25 cellular contexts compared by ENCODE assay signal in genomic region chr20:32908334-32909292, GRCh38. TPM values are rescaled to one million over a fixed set of nuclear protein-coding genes. Genes with fewer than 3 reads are reported as not detected.
DNase-seq lines count a peak whose midpoint lies in the region; ATAC-seq, FAIRE-seq and TF ChIP-seq lines count a peak whose summit lies in the region.
"Had no signal": no experiment of that assay in that cellular context is flagged by ENCODE, and none has a peak within 500 bp of the region (broad histone marks: within the 10 kb centered on the region; RNA-seq: fewer than 3 reads in every experiment).

No MANE protein-coding gene starts in this region.

- TF ChIP-seq CTCF in DND-41 (IDR thresholded peaks at IDR 0.05; ENCODE audit: borderline replicate concordance, extremely low read depth, low read length, poor library complexity, severe bottlenecking) (peak; percentile 27), H1 (IDR thresholded peaks at IDR 0.05; ENCODE audit: control extremely low read depth in 1 of 3, insufficient read depth in 1 of 3, low read depth in 1 of 3, low read length in 3 of 3) (no peak), left lung (IDR thresholded peaks at IDR 0.05) (no peak)

- no peaks in the 10 kb centered on the region for H3K4me1 ChIP-seq in DND-41 (ENCODE audit: insufficient read depth, low read length)
- H3K4me1 ChIP-seq in H1 (replicated peaks in 1 of 4; ENCODE audit: control insufficient read depth in 3 of 4, insufficient read depth in 4 of 4, low read length in 3 of 4): no peaks in the 10 kb centered on the region
- no peaks in the 10 kb centered on the region for H3K4me1 ChIP-seq in left lung
- H3K4me1 ChIP-seq: upper lobe of left lung had no signal

- no peak overlapping the region for H3K56ac ChIP-seq in H1 (replicated peaks; ENCODE audit: insufficient read length, low read depth, low read length)

- FAIRE-seq in H1 (lab: Jason Lieb, UNC): no peak
- FAIRE-seq: D721Med had no signal

- H4K20me1 ChIP-seq in DND-41 (ENCODE audit: insufficient read depth, low read length): no peaks in the 10 kb centered on the region
- no peaks in the 10 kb centered on the region for H4K20me1 ChIP-seq in H1 (replicated peaks in 1 of 2; ENCODE audit: control insufficient read depth in 1 of 2, insufficient read depth in 2 of 2, low read length in 2 of 2)

- no peak for TF ChIP-seq POLR2A in H1 (IDR thresholded peaks at IDR 0.05; ENCODE audit: control extremely low read depth in 1 of 2, low read depth in 2 of 2, low read length in 2 of 2)

- H2AFZ ChIP-seq in DND-41 (ENCODE audit: low read depth, low read length): no peak overlapping the region
- no peak overlapping the region for H2AFZ ChIP-seq in H1 (ENCODE audit: low read length)

- H3K23ac ChIP-seq in H1 (ENCODE audit: insufficient read length): no peak overlapping the region

- no peaks in the 10 kb centered on the region for H3K23me2 ChIP-seq in H1 (ENCODE audit: low read depth, low read length)

- intact Hi-C loops in left lung (cut with DNase I): loop anchor here in 1 of 2 donors (10.0 kb wide), 1 partner anchor 386 kb away; no protein-coding TSS in a partner anchor

- TF ChIP-seq EP300 in H1 (IDR thresholded peaks at IDR 0.05; ENCODE audit: borderline replicate concordance in 1 of 2, low read depth in 2 of 2, low read length in 2 of 2): no peak

- H3K9me3 ChIP-seq in DND-41 (ENCODE audit: insufficient read depth, low read length, severe bottlenecking) (no peaks in the 10 kb centered on the region), H1 (ENCODE audit: insufficient read depth in 2 of 2, low read depth in 1 of 2, low read length in 1 of 2) (no peaks in the 10 kb centered on the region), left lung (no peaks in the 10 kb centered on the region)
- H3K9me3 ChIP-seq: left ventricle myocardium inferior, upper lobe of left lung had no signal

- H3K4me3 ChIP-seq in DND-41 (ENCODE audit: low read depth in 1 of 2, low read length in 2 of 2) (no peak overlapping the region), H1 (ENCODE audit: extremely low read depth in 1 of 4, insufficient read depth in 2 of 4, low read depth in 3 of 4, low read length in 4 of 4) (no peak overlapping the region), left lung (no peak overlapping the region)
- H3K4me3 ChIP-seq: left ventricle myocardium inferior, upper lobe of left lung had no signal

- H3K4ac ChIP-seq in H1 (replicated peaks; ENCODE audit: insufficient read length, low read depth, low read length): peak overlapping the region; percentile 78

- H3K14ac ChIP-seq in H1 (ENCODE audit: insufficient read length): no peak overlapping the region

- H2BK120ac ChIP-seq in H1 (replicated peaks; ENCODE audit: low read depth, low read length): no peak overlapping the region

- H3K4me2 ChIP-seq in DND-41 (ENCODE audit: insufficient read depth, low read length): no peak overlapping the region
- H3K4me2 ChIP-seq in H1 (ENCODE audit: insufficient read depth in 1 of 2, low read depth in 2 of 2, low read length in 2 of 2): no peak overlapping the region

- H3K36me3 ChIP-seq in DND-41 (ENCODE audit: insufficient read depth, low read length): no peaks in the 10 kb centered on the region
- H3K36me3 ChIP-seq in H1 (ENCODE audit: control insufficient read depth in 2 of 4, insufficient read depth in 4 of 4, low read length in 3 of 4): no peaks in the 10 kb centered on the region
- H3K36me3 ChIP-seq in left lung: no peaks in the 10 kb centered on the region
- H3K36me3 ChIP-seq: left ventricle myocardium inferior, upper lobe of left lung had no signal

- no peak overlapping the region for H2BK20ac ChIP-seq in H1 (ENCODE audit: low read length)

- CTCF ChIA-PET in H1 (lab: Charles Lee; ENCODE audit: partially characterized antibody): interaction anchor here (1.9 to 3.3 kb wide), 3 partner anchors 37 to 188 kb away, joined by 6 to 16 read pairs (median 10); partner anchors contain the start of gene SUN5

- H3K18ac ChIP-seq in H1 (ENCODE audit: extremely low read depth, low read length): no peak overlapping the region; the same call in 1 of the 2 replicates

- WGBS in H1 (ENCODE audit: extremely low coverage in 1 of 2, insufficient coverage in 1 of 2, insufficient read length in 1 of 2, insufficient replicate concordance in 2 of 2, low coverage in 1 of 2, low lambda C conversion rate in 2 of 2, missing lambda C conversion rate in 1 of 2), 2 experiments: 85% methylated on average over 19 of the region's 19 CpGs; no CpG with 5 or more reads in 1 of the 2 experiments

- H3K27ac ChIP-seq in DND-41 (ENCODE audit: low read length): no peak overlapping the region
- no peak overlapping the region for H3K27ac ChIP-seq in H1 (ENCODE audit: low read depth, low read length)
- no peak overlapping the region for H3K27ac ChIP-seq in left lung
- H3K27ac ChIP-seq: C4-2B, left ventricle myocardium inferior, upper lobe of left lung had no signal

- no peak overlapping the region for H4K91ac ChIP-seq in H1 (replicated peaks; ENCODE audit: insufficient read length, low read length)

- H3K27me3 ChIP-seq in DND-41 (ENCODE audit: insufficient read depth, low read length, poor library complexity) (no peaks in the 10 kb centered on the region), H1 (replicated peaks in 1 of 4; ENCODE audit: control insufficient read depth in 3 of 4, extremely low read depth in 1 of 4, insufficient read depth in 3 of 4, low read length in 3 of 4) (no peaks in the 10 kb centered on the region), left lung (no peaks in the 10 kb centered on the region)
- H3K27me3 ChIP-seq: upper lobe of left lung had no signal

- no peak overlapping the region for H4K8ac ChIP-seq in H1 (ENCODE audit: extremely low read depth, insufficient read depth, low read length)

- ATAC-seq in DND-41 (ENCODE audit: insufficient read depth, low read depth): 0 out of 3 replicates have a peak, but pooled peaks have one; percentile 29
- ATAC-seq in left lung: no peak

- H2BK12ac ChIP-seq in H1 (ENCODE audit: low read depth, low read length): no peak overlapping the region

- no peaks in the 10 kb centered on the region for H3K79me1 ChIP-seq in H1 (ENCODE audit: low read depth, low read length)

- no peak overlapping the region for H4K5ac ChIP-seq in H1 (ENCODE audit: insufficient read length, low read depth, low read length)

- no peak overlapping the region for H2BK15ac ChIP-seq in H1 (ENCODE audit: low read length)

- H3K9ac ChIP-seq in DND-41 (ENCODE audit: low read depth, low read length): no peak overlapping the region
- no peak overlapping the region for H3K9ac ChIP-seq in H1 (replicated peaks in 1 of 4; ENCODE audit: extremely low read depth in 1 of 4, low read depth in 3 of 4, low read length in 3 of 4)

- no peak for TF ChIP-seq RAD21 in H1 (IDR thresholded peaks at IDR 0.05 in 1 of 2, conservative IDR thresholded peaks at IDR 0.05 in 1 of 2; ENCODE audit: low read depth in 2 of 2, low read length in 2 of 2)

- no peak overlapping the region for H2BK5ac ChIP-seq in H1 (ENCODE audit: low read depth, low read length)

- H3K79me2 ChIP-seq in DND-41 (ENCODE audit: insufficient read depth, low read length) (no peaks in the 10 kb centered on the region), H1 (ENCODE audit: control insufficient read depth in 1 of 2, insufficient read depth in 2 of 2, low read length in 2 of 2) (no peaks in the 10 kb centered on the region)

- peak; percentile 68 for DNase-seq in activated CD8-positive, alpha-beta memory T cell treated with anti-CD3 and anti-CD28 coated beads, Interleukin-2, amount 50 U/mL, for 4 hours
- DNase-seq in activated CD8-positive, alpha-beta memory T cell treated with anti-CD3 and anti-CD28 coated beads for 24 hours: no peak
- DNase-seq in DND-41 (no peak), H1 (ENCODE audit: low read depth in 1 of 2, low spot score in 2 of 2) (no peak), left lung (no peak), NK-92 (lab: John Stamatoyannopoulos, UW; ENCODE audit: unreplicated experiment) (no peak)
- DNase-seq in stimulated activated CD8-positive, alpha-beta memory T cell treated with anti-CD3 and anti-CD28 coated beads, Interleukin-15, amount 100 ng/mL, for 4 hours (ENCODE audit: low read depth in 2 of 2): peak; percentile 24 to 40
- DNase-seq in activated CD4-positive, CD25-positive, alpha-beta regulatory T cell treated with anti-CD3 and anti-CD28 coated beads, Interleukin-2, amount 50 U/mL, for 72 hours: no peak
- DNase-seq: activated CD4-positive, alpha-beta T cell treated with anti-CD3 and anti-CD28 coated beads, Interleukin-2, amount 10 ng/mL, durations not matched to agents 24 days and 14 days; activated naive CD8-positive, alpha-beta T cell treated with anti-CD3 and anti-CD28 coated beads, Interleukin-2, amount 10 ng/mL, durations not matched to agents 7 days and 5 days; EL; erythroblast; foreskin fibroblast; GOT3; IMR-90; NCI-H1436 treated with DMSO at 0.1 percent for 48 hours; NCI-H524 treated with DMSO at 0.1 percent for 48 hours; nephron progenitor cell had no signal

- POLR2A ChIA-PET in H1 (lab: Charles Lee; ENCODE audit: partially characterized antibody): no interaction called here

- no peak overlapping the region for H2AK5ac ChIP-seq in H1 (ENCODE audit: low read depth, low read length)

TF ChIP-seq in H1, 55 proteins besides CTCF, POLR2A, EP300 and RAD21 (continues in another document):
- TF ChIP-seq CTBP2 (IDR thresholded peaks at IDR 0.05; ENCODE audit: borderline replicate concordance, insufficient read depth, insufficient read length, low read length): no peak
- TF ChIP-seq YY1 (IDR thresholded peaks at IDR 0.05; ENCODE audit: low read depth, low read length): no peak
- TF ChIP-seq CHD1 (IDR thresholded peaks at IDR 0.05; ENCODE audit: low read depth, low read length): no peak
- TF ChIP-seq RFX5 (IDR thresholded peaks at IDR 0.05; ENCODE audit: borderline replicate concordance, low read depth, low read length): no peak
- no peak for TF ChIP-seq ASH2L (IDR thresholded peaks at IDR 0.05; ENCODE audit: low read length)
- no peak for TF ChIP-seq EZH2 (IDR thresholded peaks at IDR 0.05; ENCODE audit: low read depth, low read length, severe bottlenecking)
- TF ChIP-seq RNF2 (IDR thresholded peaks at IDR 0.05; ENCODE audit: borderline replicate concordance, low read depth, low read length, missing control alignments, poor library complexity, severe bottlenecking): no peak
- TF ChIP-seq BRCA1 (IDR thresholded peaks at IDR 0.05; ENCODE audit: low read depth, low read length): no peak
- TF ChIP-seq TCF12 (IDR thresholded peaks at IDR 0.05; ENCODE audit: low read depth, low read length): no peak

RNA-seq across cellular contexts. Expression of gene EFCAB8, which starts 49.9 kb away (rescaled TPM):
- 0.20 TPM in 1 of 2 replicates, not detected in the other for total RNA-seq in H1 (2021; fragmentation: NEBNext Ultra II Directional; extraction: Animal tissue kit (Norgen Biotek cat#: 25700))
- polyA plus RNA-seq in H1 (2011; rRNA removed): 0.02 and 0.06 TPM in 2 replicates
- 0.10 TPM for polyA plus RNA-seq in H1 (2011; cell fraction: cytosol; rRNA removed)
- 0.30 TPM for polyA plus RNA-seq in H1 (2011; cell fraction: nucleus; rRNA removed)
- polyA plus RNA-seq in H1 (2012, experiment 1 of 2): 0.04 to 0.05 TPM in 2 of 4 replicates, not detected in the others
- polyA plus RNA-seq in H1 (2012, experiment 2 of 2): not detected
- 0.12 TPM for polyA plus RNA-seq in H1 (2013, experiment 1 of 2)
- 0.13 TPM for polyA plus RNA-seq in H1 (2013, experiment 2 of 2)
- 0.24 and 0.79 TPM in 2 replicates for polyA minus RNA-seq in H1 (2011; rRNA and poly(A)+ RNA removed)
- not detected for polyA minus RNA-seq in H1 (2011; cell fraction: cytosol; rRNA and poly(A)+ RNA removed)
- polyA minus RNA-seq in H1 (2011; cell fraction: nucleus; rRNA and poly(A)+ RNA removed): 0.90 TPM
- 1 to 10 TPM in 1 of 2 donors, under 1 TPM in 1; 0.35 to 1.0 TPM for total RNA-seq in left lung
- total RNA-seq: cerebellum, IMR-90, left ventricle myocardium inferior, M059J, SK-MEL-5 had no signal
- polyA plus RNA-seq: IMR-90 had no signal

Comparison
In these comparisons a context has a peak if more than half of its experiments do, and no peak if none do; other contexts are left out.
1. DNase-seq: peak in activated CD8-positive, alpha-beta memory T cell treated with anti-CD3 and anti-CD28 coated beads, Interleukin-2, amount 50 U/mL, for 4 hours (single experiment) and stimulated activated CD8-positive, alpha-beta memory T cell treated with anti-CD3 and anti-CD28 coated beads, Interleukin-15, amount 100 ng/mL, for 4 hours (2 of 2); none in activated CD8-positive, alpha-beta memory T cell treated with anti-CD3 and anti-CD28 coated beads for 24 hours (single experiment), DND-41 (single experiment), H1 (0 of 2), left lung (0 of 2), NK-92 (single experiment) and activated CD4-positive, CD25-positive, alpha-beta regulatory T cell treated with anti-CD3 and anti-CD28 coated beads, Interleukin-2, amount 50 U/mL, for 72 hours (single experiment).